Comparison of ENCODE assay signal across 14 cellular contexts in the genomic region with DNA sequence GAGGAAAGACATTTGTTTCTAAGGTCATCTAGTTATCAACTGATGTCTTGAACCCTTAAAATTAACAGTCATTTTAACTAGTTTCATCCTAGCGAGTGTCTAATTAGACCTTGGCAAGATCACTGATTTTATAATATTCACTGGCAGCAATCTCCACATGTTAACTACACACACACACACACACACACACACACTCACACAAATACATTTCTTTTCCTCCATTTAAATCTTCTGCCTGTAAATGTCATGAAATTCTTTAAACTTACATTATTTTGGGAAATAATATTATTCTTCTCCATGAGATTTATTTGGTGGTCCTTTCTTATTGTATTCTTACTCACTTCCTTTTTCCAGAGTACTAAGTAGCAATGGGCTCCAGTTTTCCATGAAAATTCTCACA. TPM values are rescaled to one million over a fixed set of nuclear protein-coding genes. Genes with fewer than 3 reads are reported as not detected.
"Had no signal": no experiment of that assay in that cellular context is flagged by ENCODE, and none has a peak within 500 bp of the region (broad histone marks: within the 10 kb centered on the region; RNA-seq: fewer than 3 reads in every experiment).

No MANE protein-coding gene starts in this region.

- H3K36me3 Mint-ChIP-seq: IgD-negative memory B cell had no signal

- H3K4me3 ChIP-seq: GM23248, HAP-1 had no signal

- FAIRE-seq: HepG2 had no signal

- H2AFZ ChIP-seq: GM23248 had no signal

- DNase-seq: GM23248, GOT3, H7, HFFc6, Karpas-422, KBM-7 had no signal

- H3K4me3 Mint-ChIP-seq: HFFc6, IgD-negative memory B cell had no signal

- H3K4me2 ChIP-seq: KMS-11 had no signal

- H3K9ac ChIP-seq: GM23248, KMS-11 had no signal

- H3K27ac ChIP-seq: GM23248, HL-60, KMS-11 had no signal

- H3K9me3 ChIP-seq: HAP-1 had no signal

- H3K36me3 ChIP-seq: HAP-1 had no signal

- ATAC-seq: HepG2 had no signal

- H3K27ac Mint-ChIP-seq: HFFc6, IgD-negative memory B cell had no signal

- H3K9me3 Mint-ChIP-seq: HFFc6, IgD-negative memory B cell had no signal

RNA-seq across cellular contexts. Expression of a gene that starts 2.9 kb away (rescaled TPM):
- polyA plus RNA-seq: IgD-negative memory B cell had no signal

RNA-seq across cellular contexts. Expression of a gene that starts 6.6 kb away (rescaled TPM):
- total RNA-seq: GM23248, H4, H7, HepG2, HFFc6, HT1080, LHCN-M2 had no signal
- polyA plus RNA-seq: GM23248, HepG2, IgD-negative memory B cell had no signal
